16 cellular contexts compared by ENCODE assay signal in genomic region chr6:106963544-106963943, GRCh38. TPM values are rescaled to one million over a fixed set of nuclear protein-coding genes. Genes with fewer than 3 reads are reported as not detected.
DNase-seq lines count a peak whose midpoint lies in the region; ATAC-seq, FAIRE-seq and TF ChIP-seq lines count a peak whose summit lies in the region.
"Had no signal": no experiment of that assay in that cellular context is flagged by ENCODE, and none has a peak within 500 bp of the region (broad histone marks: within the 10 kb centered on the region; RNA-seq: fewer than 3 reads in every experiment).

No MANE protein-coding gene starts in this region.

- H3K9me3 Mint-ChIP-seq in memory B cell: peaks cover 3% of the 10 kb centered on the region
- H3K9me3 Mint-ChIP-seq: CD8-positive, alpha-beta T cell had no signal

- H3K27ac Mint-ChIP-seq in memory B cell: peak overlapping the region; percentile 19
- H3K27ac Mint-ChIP-seq: CD8-positive, alpha-beta T cell had no signal

- no peaks in the 10 kb centered on the region for H3K27me3 ChIP-seq in HL-60 (ENCODE audit: insufficient read depth, poor library complexity, severe bottlenecking)
- H3K27me3 ChIP-seq: BE2C had no signal

- DNase-seq in DMS53 treated with DMSO at 0.1 percent for 48 hours (lab: John Stamatoyannopoulos, UW; ENCODE audit: unreplicated experiment): peak; percentile 19
- DNase-seq in HL-60 (ENCODE audit: low read depth in 1 of 2, low spot score in 1 of 2): no peak
- peak; percentile 47 for DNase-seq in RCC 7860 (ENCODE audit: low spot score)
- DNase-seq in memory B cell (ENCODE audit: low spot score in 2 of 2): no peak
- no peak for DNase-seq in T1000 (lab: John Stamatoyannopoulos, UW)
- no peak for DNase-seq in omental fat pad (ENCODE audit: low spot score)
- DNase-seq: BE2C; CD8-positive, alpha-beta T cell; HCEC 1CT; NCI-H1105; NCI-H1694 treated with DMSO at 0.1 percent for 48 hours; NCI-H2227 treated with DMSO at 0.1 percent for 48 hours; NCI-H82 had no signal

- H3K4me3 Mint-ChIP-seq in memory B cell: no peak overlapping the region
- H3K4me3 Mint-ChIP-seq: CD8-positive, alpha-beta T cell had no signal

- no peak for TF ChIP-seq POLR2A in GM18505 (IDR thresholded peaks at IDR 0.05; ENCODE audit: borderline replicate concordance, extremely low read depth, insufficient read depth, insufficient read length)

- H3K27ac ChIP-seq in HL-60 (replicated peaks): peak overlapping the region; percentile 23; the same call in 1 of the 2 replicates
- H3K27ac ChIP-seq: KMS-11, RWPE1 had no signal

- ATAC-seq in memory B cell (ENCODE audit: low read depth) (no peak), omental fat pad (ENCODE audit: low FRiP score) (no peak), GM18505 (IDR thresholded peaks at IDR 0.05; ENCODE audit: unreplicated experiment) (no peak)
- ATAC-seq: CD8-positive, alpha-beta T cell had no signal

- no peak overlapping the region for H3K4me3 ChIP-seq in HL-60 (replicated peaks; ENCODE audit: insufficient read depth, low read length)

- H3K27me3 Mint-ChIP-seq in memory B cell: no peaks in the 10 kb centered on the region

- H3K4me1 Mint-ChIP-seq in memory B cell: peaks cover 5% of the 10 kb centered on the region

- TF ChIP-seq CTCF in HL-60 (IDR thresholded peaks at IDR 0.05; ENCODE audit: insufficient read depth, low read length) (no peak), omental fat pad (IDR thresholded peaks at IDR 0.05) (no peak)

- FAIRE-seq in RCC 7860 (lab: Jason Lieb, UNC): no peak

- H3K36me3 Mint-ChIP-seq in memory B cell: peaks cover 7% of the 10 kb centered on the region
- H3K36me3 Mint-ChIP-seq: CD8-positive, alpha-beta T cell had no signal

RNA-seq across cellular contexts. Expression of gene CD24, which starts 11.0 kb away (rescaled TPM):
- 10 to 100 TPM in 1 of 4 donors, under 1 TPM in 3; 0.37 to 12.9 (median 0.73) TPM for total RNA-seq in omental fat pad

Comparison
In these comparisons a context has a peak if more than half of its experiments do, and no peak if none do; other contexts are left out.
1. DNase-seq: peak in DMS53 treated with DMSO at 0.1 percent for 48 hours (single experiment) and RCC 7860 (single experiment); none in HL-60 (0 of 2), memory B cell (0 of 2), T1000 (single experiment) and omental fat pad (single experiment).